In genomic region chr3:175941352-175941751, GRCh38 we compare ENCODE assay signal across 8 cellular contexts.
DNase-seq lines count a peak whose midpoint lies in the region; ATAC-seq, FAIRE-seq and TF ChIP-seq lines count a peak whose summit lies in the region.
"Had no signal": no experiment of that assay in that cellular context is flagged by ENCODE, and none has a peak within 500 bp of the region (broad histone marks: within the 10 kb centered on the region; RNA-seq: fewer than 3 reads in every experiment).

No MANE protein-coding gene starts in this region.

- no peak for TF ChIP-seq EP300 in GM12878 (IDR thresholded peaks at IDR 0.05; ENCODE audit: borderline replicate concordance in 1 of 2, control insufficient read depth in 1 of 2, low read depth in 2 of 2, low read length in 2 of 2)

- BruUV-seq in GM12878 (replicated peaks; lab: Mats Ljungman, UMichigan) = no TSS peak

- H4K20me1 ChIP-seq in GM12878 (ENCODE audit: control insufficient read depth, insufficient read depth) = no peaks in the 10 kb centered on the region

- SMC1A ChIA-PET in GM12878 (lab: Charles Lee; ENCODE audit: uncharacterized antibody, unreplicated experiment) = interaction anchor here (0.7 to 2.0 kb wide), 6 partner anchors 11 to 1814 kb away, joined by 3 to 7 read pairs (median 4); no protein-coding TSS in a partner anchor

- POLR2A ChIA-PET in GM12878 (lab: Charles Lee) = interaction anchor here (0.6 kb wide), 1 partner anchor 12 kb away, joined by 3 read pairs; no protein-coding TSS in a partner anchor

- peak; percentile 74 for TF ChIP-seq RAD21 in GM12878 (IDR thresholded peaks at IDR 0.05; ENCODE audit: insufficient read depth, low read depth, low read length)

- TF ChIP-seq POLR2A in GM12878 (IDR thresholded peaks at IDR 0.05; ENCODE audit: low read depth, low read length) (no peak), gastrocnemius medialis (IDR thresholded peaks at IDR 0.05) (no peak)

- H3K27me3 Mint-ChIP-seq in neural crest cell (ENCODE audit: low read depth) = no peaks in the 10 kb centered on the region

- H3K4me1 Mint-ChIP-seq in neural crest cell = no peaks in the 10 kb centered on the region

- ATAC-seq in GM18517 (IDR thresholded peaks at IDR 0.05; ENCODE audit: unreplicated experiment) = peak; percentile 78
- ATAC-seq in HG03354 (IDR thresholded peaks at IDR 0.05; ENCODE audit: poor library complexity, severe bottlenecking, unreplicated experiment) = peak; percentile 70
- ATAC-seq in GM12878 = peak; percentile 92
- ATAC-seq in gastrocnemius medialis = no peak
- ATAC-seq in HG03521 (IDR thresholded peaks at IDR 0.05; ENCODE audit: unreplicated experiment) = no peak

- H2AFZ ChIP-seq in GM12878 (ENCODE audit: control insufficient read depth, low read depth, low read length) = no peak overlapping the region

- H3K27ac Mint-ChIP-seq in neural crest cell (ENCODE audit: unreplicated experiment) = no peak overlapping the region

- peaks cover 27% of the 10 kb centered on the region for H3K9me3 Mint-ChIP-seq in neural crest cell

- H3K4me3 ChIP-seq in GM12878 (no peak overlapping the region), gastrocnemius medialis (no peak overlapping the region)

- TF ChIP-seq CTCF in GM12878 (IDR thresholded peaks at IDR 0.05 in 2 of 3, conservative IDR thresholded peaks at IDR 0.05 in 1 of 3; ENCODE audit: control insufficient read depth in 2 of 3, extremely low read depth in 1 of 3, insufficient read depth in 1 of 3, low read depth in 3 of 3, low read length in 3 of 3) = peak; percentile 46 to 70 (median 60)
- TF ChIP-seq CTCF in neural crest cell (conservative IDR thresholded peaks at IDR 0.05) = peak; percentile 42
- no peak for TF ChIP-seq CTCF in gastrocnemius medialis (IDR thresholded peaks at IDR 0.05 in 4 of 5, conservative IDR thresholded peaks at IDR 0.05 in 1 of 5)

- CTCF ChIA-PET in GM12878 (lab: Yijun Ruan, JAX) = interaction anchor here (0.6 to 2.1 kb wide), 12 partner anchors 11 to 890 kb away, joined by 3 to 11 read pairs (median 4); no protein-coding TSS in a partner anchor

- H3K4me1 ChIP-seq in GM12878 (ENCODE audit: control insufficient read depth, insufficient read depth, low read length) = no peaks in the 10 kb centered on the region
- no peaks in the 10 kb centered on the region for H3K4me1 ChIP-seq in gastrocnemius medialis

- H3K36me3 ChIP-seq in GM12878 (ENCODE audit: control insufficient read depth in 2 of 2, insufficient read depth in 2 of 2, low read length in 1 of 2) (no peaks in the 10 kb centered on the region), gastrocnemius medialis (no peaks in the 10 kb centered on the region)

- RAD21 ChIA-PET in GM12878 (lab: Charles Lee; ENCODE audit: unreplicated experiment) = interaction anchor here (1.0 to 2.4 kb wide), 6 partner anchors 583 to 1079 kb away, joined by 3 to 12 read pairs (median 6); no protein-coding TSS in a partner anchor

- no peak overlapping the region for H3K9ac ChIP-seq in GM12878 (ENCODE audit: control insufficient read depth, insufficient read depth, low read length)

- intact Hi-C loops in GM12878 (cut with micrococcal nuclease; ENCODE audit: unreplicated experiment) = loop anchor here (5.0 to 10.0 kb wide), 3 partner anchors 519 to 1077 kb away; no protein-coding TSS in a partner anchor
- intact Hi-C loops in gastrocnemius medialis (cut with DNase I; ENCODE audit: low total_unique reads) = no loop called here

- H3K4me3 Mint-ChIP-seq in neural crest cell = no peak overlapping the region

- H3K9me3 ChIP-seq in GM12878 (replicated peaks; ENCODE audit: control insufficient read depth, insufficient read depth, low read length) (no peaks in the 10 kb centered on the region; the same call in 2 of the 3 replicates), gastrocnemius medialis (peaks cover 0 to 4% (median 0%) of the 10 kb centered on the region in 3 donors)

- no peak overlapping the region for H3K4me2 ChIP-seq in GM12878 (ENCODE audit: control insufficient read depth, insufficient read depth)

- FAIRE-seq in GM12878 (lab: Jason Lieb, UNC) = no peak

- H3K27me3 ChIP-seq in GM12878 (replicated peaks in 1 of 2; ENCODE audit: control insufficient read depth in 2 of 2, insufficient read depth in 2 of 2, low read length in 1 of 2) (no peaks in the 10 kb centered on the region), gastrocnemius medialis (no peaks in the 10 kb centered on the region)

- H3K27ac ChIP-seq in GM12878 (ENCODE audit: control insufficient read depth, insufficient read depth) = no peak overlapping the region
- no peak overlapping the region for H3K27ac ChIP-seq in gastrocnemius medialis

- DNase-seq in GM12878 (ENCODE audit: low read depth, low spot score) (no peak), neural crest cell (ENCODE audit: low read depth, low spot score) (no peak), mesenteric fat pad (ENCODE audit: low spot score) (no peak), gastrocnemius medialis (no peak)
- DNase-seq: NCI-H2029 treated with DMSO at 0.1 percent for 48 hours had no signal

- H3K79me2 ChIP-seq in GM12878 (ENCODE audit: control insufficient read depth, insufficient read depth, low read length) = no peaks in the 10 kb centered on the region

- in situ Hi-C loops in GM12878 (cut with MboI) = no loop called here
- in situ Hi-C loops in gastrocnemius medialis (cut with MboI; ENCODE audit: low sequenced_read_pairs in 4 of 4) = no loop called here

- H3K36me3 Mint-ChIP-seq in neural crest cell (ENCODE audit: low read depth) = peaks cover 24% of the 10 kb centered on the region

TF ChIP-seq in GM12878, 131 proteins besides CTCF, POLR2A, EP300 and RAD21:
- TF ChIP-seq FOXK2 (IDR thresholded peaks at IDR 0.05) = no peak
- no peak for TF ChIP-seq PAX5 (IDR thresholded peaks at IDR 0.05; ENCODE audit: borderline replicate concordance, low read depth, low read length)
- peak; percentile 53 for TF ChIP-seq SMC3 (IDR thresholded peaks at IDR 0.05; ENCODE audit: borderline replicate concordance, low read length)
- TF ChIP-seq RCOR1 (conservative IDR thresholded peaks at IDR 0.05; ENCODE audit: low read depth, low read length) = no peak
- no peak for TF ChIP-seq EGR1 (IDR thresholded peaks at IDR 0.05; ENCODE audit: borderline replicate concordance in 1 of 2, low read depth in 2 of 2, low read length in 2 of 2)

Comparison
In these comparisons a context has a peak if more than half of its experiments do, and no peak if none do; other contexts are left out.
1. ATAC-seq: peak in GM18517 (single experiment), HG03354 (single experiment) and GM12878 (single experiment); none in gastrocnemius medialis (0 of 2) and HG03521 (single experiment).
2. CTCF ChIP-seq: peak in GM12878 (3 of 3) and neural crest cell (single experiment); none in gastrocnemius medialis (0 of 5).